28 cellular contexts compared by ENCODE assay signal in genomic region chr9:77516781-77517180, GRCh38.
"Had no signal": no experiment of that assay in that cellular context is flagged by ENCODE, and none has a peak within 500 bp of the region (broad histone marks: within the 10 kb centered on the region; RNA-seq: fewer than 3 reads in every experiment).

No MANE protein-coding gene starts in this region.

- H3K27ac ChIP-seq: neutrophil, pancreas, psoas muscle, right lobe of liver, sigmoid colon, stomach, thoracic aorta, tibial artery, transverse colon, upper lobe of right lung, uterus had no signal

- H3K36me3 ChIP-seq: neutrophil, pancreas, right lobe of liver, sigmoid colon, stomach, thoracic aorta, tibial artery, transverse colon, upper lobe of right lung, uterus had no signal

- H3K9me3 ChIP-seq: neutrophil, pancreas, psoas muscle, right lobe of liver, sigmoid colon, stomach, thoracic aorta, tibial artery, transverse colon, upper lobe of right lung, uterus had no signal

- DNase-seq: naive thymus-derived CD8-positive, alpha-beta T cell; nephron progenitor cell; pancreas; posterior cingulate gyrus; psoas muscle; right cardiac atrium; right lobe of liver; sigmoid colon; small intestine; stimulated activated CD4-positive, alpha-beta T cell treated with anti-CD3 and anti-CD28 coated beads, Interleukin-15, amount 100 ng/mL, for 24 hours; stimulated activated CD4-positive, alpha-beta T cell treated with anti-CD3 and anti-CD28 coated beads, Interleukin-2, amount 100 ng/mL, for 24 hours; stimulated activated CD4-positive, alpha-beta T cell treated with anti-CD3 and anti-CD28 coated beads, Interleukin-2, amount 100 ng/mL, for 48 hours; stimulated activated CD4-positive, alpha-beta T cell treated with anti-CD3 and anti-CD28 coated beads, Interleukin-4, amount 100 ng/mL, for 24 hours; stimulated activated naive B cell treated with anti-CD40 and anti-IgM and Interleukin-4, amounts not matched to agents 10 μg/mL and 1 μg/mL and 100 μg/mL, for 72 hours; stimulated activated naive CD4-positive, alpha-beta T cell treated with Interleukin-2 at 50 U/mL for 16 hours; stomach; tibial artery; transverse colon; upper lobe of right lung; uterus had no signal

- H3K4me3 ChIP-seq: pancreas, psoas muscle, right lobe of liver, sigmoid colon, stomach, thoracic aorta, tibial artery, transverse colon, upper lobe of right lung, uterus had no signal

- H3K27me3 Mint-ChIP-seq: stimulated activated naive B cell treated with anti-CD40 and anti-IgM and Interleukin-4, amounts not matched to agents 10 μg/mL and 1 μg/mL and 100 μg/mL, for 72 hours; stimulated activated naive CD8-positive, alpha-beta T cell treated with anti-CD3 and anti-CD28 coated beads, Interleukin-15, Interleukin-2, amounts not matched to agents 100 ng/mL and 50 ng/mL, for 24 hours; type B pancreatic cell had no signal

- H3K27ac Mint-ChIP-seq: naive thymus-derived CD8-positive, alpha-beta T cell; natural killer cell treated with Interleukin-12 subunit alpha and Interleukin-12 subunit beta and Interleukin-15 and Interleukin-18, amount 100 ng/mL, for 72 hours; nephron progenitor cell; progenitor cell of endocrine pancreas; stimulated activated effector memory CD8-positive, alpha-beta T cell treated with anti-CD3 and anti-CD28 coated beads, Interleukin-12 subunit alpha, Interleukin-12 subunit beta, amount 100 ng/mL, for 72 hours; stimulated activated naive B cell treated with anti-CD40 and anti-IgM and Interleukin-4, amounts not matched to agents 10 μg/mL and 1 μg/mL and 100 μg/mL, for 72 hours; stimulated activated naive CD8-positive, alpha-beta T cell treated with anti-CD3 and anti-CD28 coated beads, Interleukin-15, Interleukin-2, amounts not matched to agents 100 ng/mL and 50 ng/mL, for 24 hours; type B pancreatic cell had no signal

- H3K27me3 ChIP-seq: neutrophil, pancreas, right lobe of liver, sigmoid colon, stomach, tibial artery, transverse colon, upper lobe of right lung, uterus had no signal

- ATAC-seq: naive thymus-derived CD8-positive, alpha-beta T cell; natural killer cell treated with Interleukin-12 subunit alpha and Interleukin-12 subunit beta and Interleukin-15 and Interleukin-18, amount 100 ng/mL, for 72 hours; pancreas; psoas muscle; right cardiac atrium; right lobe of liver; stimulated activated effector memory CD8-positive, alpha-beta T cell treated with anti-CD3 and anti-CD28 coated beads, Interleukin-12 subunit alpha, Interleukin-12 subunit beta, amount 100 ng/mL, for 72 hours; stimulated activated naive B cell treated with anti-CD40 and anti-IgM and Interleukin-4, amounts not matched to agents 10 μg/mL and 1 μg/mL and 100 μg/mL, for 72 hours; upper lobe of right lung had no signal

- H3K9me3 Mint-ChIP-seq: naive thymus-derived CD8-positive, alpha-beta T cell; natural killer cell treated with Interleukin-12 subunit alpha and Interleukin-12 subunit beta and Interleukin-15 and Interleukin-18, amount 100 ng/mL, for 72 hours; stimulated activated effector memory CD8-positive, alpha-beta T cell treated with anti-CD3 and anti-CD28 coated beads, Interleukin-12 subunit alpha, Interleukin-12 subunit beta, amount 100 ng/mL, for 72 hours; stimulated activated naive B cell treated with anti-CD40 and anti-IgM and Interleukin-4, amounts not matched to agents 10 μg/mL and 1 μg/mL and 100 μg/mL, for 72 hours; stimulated activated naive CD8-positive, alpha-beta T cell treated with anti-CD3 and anti-CD28 coated beads, Interleukin-15, Interleukin-2, amounts not matched to agents 100 ng/mL and 50 ng/mL, for 24 hours; type B pancreatic cell had no signal

- FAIRE-seq: pancreas, small intestine had no signal

- H3K36me3 Mint-ChIP-seq: naive thymus-derived CD8-positive, alpha-beta T cell; natural killer cell treated with Interleukin-12 subunit alpha and Interleukin-12 subunit beta and Interleukin-15 and Interleukin-18, amount 100 ng/mL, for 72 hours; stimulated activated effector memory CD8-positive, alpha-beta T cell treated with anti-CD3 and anti-CD28 coated beads, Interleukin-12 subunit alpha, Interleukin-12 subunit beta, amount 100 ng/mL, for 72 hours; stimulated activated naive B cell treated with anti-CD40 and anti-IgM and Interleukin-4, amounts not matched to agents 10 μg/mL and 1 μg/mL and 100 μg/mL, for 72 hours; type B pancreatic cell had no signal

- H3K4me1 ChIP-seq: psoas muscle, uterus had no signal

- H3K4me3 Mint-ChIP-seq: naive thymus-derived CD8-positive, alpha-beta T cell; natural killer cell treated with Interleukin-12 subunit alpha and Interleukin-12 subunit beta and Interleukin-15 and Interleukin-18, amount 100 ng/mL, for 72 hours; nephron progenitor cell; neural crest cell; stimulated activated effector memory CD8-positive, alpha-beta T cell treated with anti-CD3 and anti-CD28 coated beads, Interleukin-12 subunit alpha, Interleukin-12 subunit beta, amount 100 ng/mL, for 72 hours; stimulated activated naive B cell treated with anti-CD40 and anti-IgM and Interleukin-4, amounts not matched to agents 10 μg/mL and 1 μg/mL and 100 μg/mL, for 72 hours; stimulated activated naive CD8-positive, alpha-beta T cell treated with anti-CD3 and anti-CD28 coated beads, Interleukin-15, Interleukin-2, amounts not matched to agents 100 ng/mL and 50 ng/mL, for 24 hours; type B pancreatic cell had no signal
